Comparison of ENCODE assay signal across 16 cellular contexts in genomic region chr1:185594786-185595410, GRCh38.
DNase-seq lines count a peak whose midpoint lies in the region; ATAC-seq and TF ChIP-seq lines count a peak whose summit lies in the region.
"Had no signal": no experiment of that assay in that cellular context is flagged by ENCODE, and none has a peak within 500 bp of the region (broad histone marks: within the 10 kb centered on the region; RNA-seq: fewer than 3 reads in every experiment).

No MANE protein-coding gene starts in this region.

- no peaks in the 10 kb centered on the region for H3K9me2 ChIP-seq in SU-DHL-6 (replicated peaks; ENCODE audit: insufficient read depth, low read length)

- H3K9me3 Mint-ChIP-seq in immature natural killer cell = peaks cover 0 to 4% (median 0%) of the 10 kb centered on the region in 6 donors
- H3K9me3 Mint-ChIP-seq: activated CD4-positive, alpha-beta T cell treated with anti-CD3 and anti-CD28 coated beads, Interleukin-2, amount 10 ng/mL, durations not matched to agents 7 days and 5 days; activated T-cell treated with anti-CD3 and anti-CD28 coated beads, Interleukin-2, amount 50 U/mL, for 4 hours; memory B cell had no signal

- CTCF ChIA-PET in mammary epithelial cell (lab: Charles Lee; ENCODE audit: low non-redundant PET) = no interaction called here

- in situ Hi-C loops in mammary epithelial cell (cut with MboI; ENCODE audit: low sequenced_read_pairs in 2 of 2) = no loop called here

- H2AFZ ChIP-seq in mammary epithelial cell (ENCODE audit: low read depth, low read length) = peak overlapping the region; percentile 62
- peak overlapping the region; percentile 93 for H2AFZ ChIP-seq in SU-DHL-6 (ENCODE audit: low read depth, low read length, severe bottlenecking)

- no TSS peak for BruUV-seq in mammary epithelial cell (replicated peaks; lab: Mats Ljungman, UMichigan)

- peaks cover 7 to 27% of the 10 kb centered on the region in 2 donors for H3K4me1 Mint-ChIP-seq in immature natural killer cell

- TF ChIP-seq CTCF in mammary epithelial cell (conservative IDR thresholded peaks at IDR 0.05 in 1 of 2, IDR thresholded peaks at IDR 0.05 in 1 of 2; ENCODE audit: extremely low read depth in 1 of 2, insufficient read depth in 1 of 2, low read depth in 1 of 2, low read length in 2 of 2) (no peak), breast epithelium (IDR thresholded peaks at IDR 0.05) (no peak), SU-DHL-6 (IDR thresholded peaks at IDR 0.05; ENCODE audit: insufficient read depth, low read length, poor library complexity, severe bottlenecking) (no peak), testis (IDR thresholded peaks at IDR 0.05) (no peak), vagina (IDR thresholded peaks at IDR 0.05) (no peak)

- H4K20me1 ChIP-seq in mammary epithelial cell (ENCODE audit: insufficient read depth, low read length) (no peaks in the 10 kb centered on the region), SU-DHL-6 (ENCODE audit: low read depth, low read length) (no peaks in the 10 kb centered on the region)

- no peaks in the 10 kb centered on the region for H3K36me3 Mint-ChIP-seq in immature natural killer cell
- H3K36me3 Mint-ChIP-seq: memory B cell had no signal

- no peak for ATAC-seq in GM21737 (IDR thresholded peaks at IDR 0.05; ENCODE audit: unreplicated experiment)
- ATAC-seq: activated T-cell treated with anti-CD3 and anti-CD28 coated beads, Interleukin-2, amount 50 U/mL, for 4 hours had no signal

- H3K27me3 Mint-ChIP-seq in immature natural killer cell (ENCODE audit: low read depth in 3 of 3) = peaks cover 0 to 2% (median 1%) of the 10 kb centered on the region in 3 donors
- H3K27me3 Mint-ChIP-seq: activated CD4-positive, alpha-beta T cell treated with anti-CD3 and anti-CD28 coated beads, Interleukin-2, amount 10 ng/mL, durations not matched to agents 7 days and 5 days; memory B cell had no signal

- H3F3A ChIP-seq in SU-DHL-6 (ENCODE audit: insufficient read depth) = no peaks in the 10 kb centered on the region

- dilution Hi-C loops in mammary epithelial cell (cut with HindIII; ENCODE audit: low sequenced_read_pairs) = no loop called here

- H3K4me2 ChIP-seq in mammary epithelial cell (ENCODE audit: insufficient read depth, low read depth, low read length) = no peak overlapping the region
- no peak overlapping the region for H3K4me2 ChIP-seq in SU-DHL-6 (ENCODE audit: low read depth, low read length, poor library complexity, severe bottlenecking)

- no peaks in the 10 kb centered on the region for H3K79me2 ChIP-seq in mammary epithelial cell (ENCODE audit: insufficient read depth, low read length)
- no peaks in the 10 kb centered on the region for H3K79me2 ChIP-seq in SU-DHL-6 (ENCODE audit: insufficient read depth, low read length)

- peaks cover 8% of the 10 kb centered on the region for H3K4me1 ChIP-seq in mammary epithelial cell (ENCODE audit: insufficient read depth, low read length)
- H3K4me1 ChIP-seq in breast epithelium = no peaks in the 10 kb centered on the region
- peaks cover 7% of the 10 kb centered on the region for H3K4me1 ChIP-seq in testis
- H3K4me1 ChIP-seq in vagina = peaks cover 15% of the 10 kb centered on the region

- WGBS in mammary epithelial cell (ENCODE audit: low coverage, missing lambda C conversion rate) = 58% methylated on average over 3 of the region's 3 CpGs
- WGBS in testis, 2 donors = 36 to 65% methylated on average over 3 of the region's 3 CpGs

- H3K9ac ChIP-seq in mammary epithelial cell (ENCODE audit: insufficient read depth, low read length) = no peak overlapping the region
- H3K9ac ChIP-seq in SU-DHL-6 (ENCODE audit: low read length) = no peak overlapping the region

- H3K4me3 ChIP-seq in mammary epithelial cell (replicated peaks in 1 of 3; ENCODE audit: insufficient read depth in 1 of 3, low read depth in 2 of 3, low read length in 3 of 3) (no peak overlapping the region), breast epithelium (no peak overlapping the region), SU-DHL-6 (ENCODE audit: insufficient read depth, low read length, poor library complexity, severe bottlenecking) (no peak overlapping the region), testis (no peak overlapping the region), vagina (no peak overlapping the region)
- H3K4me3 ChIP-seq: upper lobe of left lung had no signal

- H3K36me3 ChIP-seq in mammary epithelial cell (ENCODE audit: insufficient read depth, low read length) (no peaks in the 10 kb centered on the region), breast epithelium (no peaks in the 10 kb centered on the region), SU-DHL-6 (ENCODE audit: low read length) (no peaks in the 10 kb centered on the region), testis (ENCODE audit: low read depth, missing control alignments) (no peaks in the 10 kb centered on the region), vagina (no peaks in the 10 kb centered on the region)
- H3K36me3 ChIP-seq: upper lobe of left lung had no signal

- DNase-seq in mammary epithelial cell = no peak
- DNase-seq in breast epithelium (ENCODE audit: low spot score in 2 of 2) = no peak
- no peak for DNase-seq in immature natural killer cell
- no peak for DNase-seq in testis
- no peak for DNase-seq in vagina (ENCODE audit: extremely low spot score in 2 of 2)
- DNase-seq in ureter (ENCODE audit: low spot score) = no peak
- DNase-seq: activated CD4-positive, alpha-beta T cell treated with anti-CD3 and anti-CD28 coated beads, Interleukin-2, amount 10 ng/mL, durations not matched to agents 7 days and 5 days; activated T-cell treated with anti-CD3 and anti-CD28 coated beads, Interleukin-2, amount 50 U/mL, for 4 hours; GOT3; nucleus accumbens; SHP77; T1000; upper lobe of left lung had no signal

- TF ChIP-seq POLR2A in breast epithelium (IDR thresholded peaks at IDR 0.05) (no peak), testis (IDR thresholded peaks at IDR 0.05) (no peak), vagina (IDR thresholded peaks at IDR 0.05) (no peak)

- peak overlapping the region in 4 of 6 donors; percentile 5 to 74 (median 35) for H3K27ac Mint-ChIP-seq in immature natural killer cell
- H3K27ac Mint-ChIP-seq: activated CD4-positive, alpha-beta T cell treated with anti-CD3 and anti-CD28 coated beads, Interleukin-2, amount 10 ng/mL, durations not matched to agents 7 days and 5 days had no signal

- H3K4me3 Mint-ChIP-seq in immature natural killer cell = no peak overlapping the region
- H3K4me3 Mint-ChIP-seq: activated CD4-positive, alpha-beta T cell treated with anti-CD3 and anti-CD28 coated beads, Interleukin-2, amount 10 ng/mL, durations not matched to agents 7 days and 5 days; activated T-cell treated with anti-CD3 and anti-CD28 coated beads, Interleukin-2, amount 50 U/mL, for 4 hours; memory B cell had no signal

- H3K27me3 ChIP-seq in mammary epithelial cell (ENCODE audit: insufficient read depth, low read length) (no peaks in the 10 kb centered on the region), breast epithelium (no peaks in the 10 kb centered on the region), SU-DHL-6 (ENCODE audit: low read length) (no peaks in the 10 kb centered on the region), testis (no peaks in the 10 kb centered on the region), vagina (no peaks in the 10 kb centered on the region)
- H3K27me3 ChIP-seq: upper lobe of left lung had no signal

- H3K27ac ChIP-seq in mammary epithelial cell (ENCODE audit: insufficient read depth, low read depth, low read length) = no peak overlapping the region
- H3K27ac ChIP-seq in breast epithelium = no peak overlapping the region
- no peak overlapping the region for H3K27ac ChIP-seq in SU-DHL-6 (ENCODE audit: low read depth, low read length)
- peak overlapping the region; percentile 7 to 41 for H3K27ac ChIP-seq in testis
- H3K27ac ChIP-seq in vagina = no peak overlapping the region
- H3K27ac ChIP-seq: upper lobe of left lung had no signal

- intact Hi-C loops in mammary epithelial cell (cut with micrococcal nuclease) = loop anchor here (10.0 kb wide), 1 partner anchor 80 kb away; no protein-coding TSS in a partner anchor
- intact Hi-C loops in breast epithelium (cut with DNase I; ENCODE audit: low total_unique reads) = no loop called here
- intact Hi-C loops in testis (cut with DNase I; ENCODE audit: low total_unique reads) = no loop called here
- intact Hi-C loops in vagina (cut with DNase I) = no loop called here

- no peaks in the 10 kb centered on the region for H3K9me3 ChIP-seq in mammary epithelial cell (replicated peaks; ENCODE audit: insufficient read depth, low read length)
- no peaks in the 10 kb centered on the region for H3K9me3 ChIP-seq in breast epithelium
- H3K9me3 ChIP-seq in SU-DHL-6 (ENCODE audit: insufficient read depth, low read length) = no peaks in the 10 kb centered on the region
- no peaks in the 10 kb centered on the region for H3K9me3 ChIP-seq in testis
- no peaks in the 10 kb centered on the region for H3K9me3 ChIP-seq in vagina
- H3K9me3 ChIP-seq: upper lobe of left lung had no signal

Comparison
In these comparisons a context has a peak if more than half of its experiments do, and no peak if none do; other contexts are left out.
1. H3K27ac ChIP-seq: peak in testis (2 of 2); none in mammary epithelial cell (single experiment), breast epithelium (0 of 2), SU-DHL-6 (single experiment) and vagina (single experiment).